Comparison of ENCODE assay signal across 8 cellular contexts in genomic region chr12:25250744-25251730, GRCh38. TPM values are rescaled to one million over a fixed set of nuclear protein-coding genes. Genes with fewer than 3 reads are reported as not detected.
DNase-seq lines count a peak whose midpoint lies in the region; ATAC-seq, FAIRE-seq and TF ChIP-seq lines count a peak whose summit lies in the region.

KRAS (minus strand) TSS chr12:25250929.

- peak; percentile 87 for FAIRE-seq in GM12891 (lab: Jason Lieb, UNC)

- no peaks in the 10 kb centered on the region for H3K9me3 ChIP-seq in cardiac muscle cell (ENCODE audit: low read depth)
- H3K9me3 ChIP-seq in parathyroid adenoma (ENCODE audit: control insufficient read depth, low read length): no peaks in the 10 kb centered on the region
- H3K9me3 ChIP-seq in tibial artery: no peaks in the 10 kb centered on the region

- intact Hi-C loops in tibial artery (cut with DNase I; ENCODE audit: low total_unique reads): loop anchor here (5.0 kb wide), 1 partner anchor 54 kb away; the partner anchor contains the start of genes DNAI7 and ETFRF1

- H3K27ac Mint-ChIP-seq in activated naive CD8-positive, alpha-beta T cell treated with anti-CD3 and anti-CD28 coated beads, Interleukin-2, amount 50 U/mL, for 24 hours: peak within 1 kb of the TSS; percentile 89

- TF ChIP-seq POLR2A in GM12891 (IDR thresholded peaks at IDR 0.05; ENCODE audit: low read depth, low read length): no peak

- H3K27me3 ChIP-seq in cardiac muscle cell (no peaks in the 10 kb centered on the region), parathyroid adenoma (ENCODE audit: control insufficient read depth, insufficient read depth, low read length) (no peaks in the 10 kb centered on the region), tibial artery (no peaks in the 10 kb centered on the region)

- peak; percentile 88 for ATAC-seq in HG02798 (IDR thresholded peaks at IDR 0.05; ENCODE audit: poor library complexity, unreplicated experiment)
- peak; percentile 83 for ATAC-seq in activated naive CD8-positive, alpha-beta T cell treated with anti-CD3 and anti-CD28 coated beads, Interleukin-2, amount 50 U/mL, for 24 hours

- no peaks in the 10 kb centered on the region for H3K36me3 ChIP-seq in cardiac muscle cell
- no peaks in the 10 kb centered on the region for H3K36me3 ChIP-seq in parathyroid adenoma (ENCODE audit: control insufficient read depth, insufficient read depth, low read length)
- H3K36me3 ChIP-seq in tibial artery: no peaks in the 10 kb centered on the region

- DNase-seq in GM12891 (ENCODE audit: insufficient read length, low spot score) (peak; percentile 72), NCI-H1417 treated with DMSO at 0.1 percent for 48 hours (lab: John Stamatoyannopoulos, UW) (peak; percentile 83), SW480 (ENCODE audit: low spot score) (peak; percentile 100), cardiac muscle cell (ENCODE audit: low read depth in 1 of 2, low spot score in 1 of 2) (peak; percentile 99), tibial artery (peak; percentile 97 to 98)
- DNase-seq in activated naive CD8-positive, alpha-beta T cell treated with anti-CD3 and anti-CD28 coated beads, Interleukin-2, amount 50 U/mL, for 24 hours: peak; percentile 91

- H3K79me2 ChIP-seq in parathyroid adenoma: peaks cover 11% of the 10 kb centered on the region

- H3K4me2 ChIP-seq in parathyroid adenoma (ENCODE audit: low read length): peak within 1 kb of the TSS; percentile 79

- H3K4me1 Mint-ChIP-seq in activated naive CD8-positive, alpha-beta T cell treated with anti-CD3 and anti-CD28 coated beads, Interleukin-2, amount 50 U/mL, for 24 hours: peaks cover 45% of the 10 kb centered on the region

- peak within 1 kb of the TSS; percentile 93 for H3K4me3 Mint-ChIP-seq in activated naive CD8-positive, alpha-beta T cell treated with anti-CD3 and anti-CD28 coated beads, Interleukin-2, amount 50 U/mL, for 24 hours

- peak within 1 kb of the TSS; percentile 91 for H2AFZ ChIP-seq in parathyroid adenoma

- H3K4me3 ChIP-seq in cardiac muscle cell (peak within 1 kb of the TSS; percentile 91), parathyroid adenoma (ENCODE audit: low read depth, low read length) (peak within 1 kb of the TSS; percentile 53), tibial artery (peak within 1 kb of the TSS; percentile 97 to 99)

- no peaks in the 10 kb centered on the region for H3K9me3 Mint-ChIP-seq in activated naive CD8-positive, alpha-beta T cell treated with anti-CD3 and anti-CD28 coated beads, Interleukin-2, amount 50 U/mL, for 24 hours

- H3K4me1 ChIP-seq in cardiac muscle cell (ENCODE audit: low read depth): peaks cover 4% of the 10 kb centered on the region
- H3K4me1 ChIP-seq in parathyroid adenoma: peaks cover 8% of the 10 kb centered on the region
- peaks cover 0 to 15% (median 11%) of the 10 kb centered on the region in 4 donors for H3K4me1 ChIP-seq in tibial artery

- H3K27ac ChIP-seq in cardiac muscle cell (peak within 1 kb of the TSS; percentile 90), parathyroid adenoma (peak within 1 kb of the TSS; percentile 78), tibial artery (peak within 1 kb of the TSS; percentile 97 to 98)

- TF ChIP-seq CTCF in cardiac muscle cell (IDR thresholded peaks at IDR 0.05; ENCODE audit: low read depth, low read length): no peak
- no peak for TF ChIP-seq CTCF in parathyroid adenoma (IDR thresholded peaks at IDR 0.05)
- TF ChIP-seq CTCF in tibial artery (IDR thresholded peaks at IDR 0.05): no peak

- peaks cover 7% of the 10 kb centered on the region for H3K36me3 Mint-ChIP-seq in activated naive CD8-positive, alpha-beta T cell treated with anti-CD3 and anti-CD28 coated beads, Interleukin-2, amount 50 U/mL, for 24 hours (ENCODE audit: low read depth)

- H3K9ac ChIP-seq in parathyroid adenoma: peak within 1 kb of the TSS; percentile 8

- no peaks in the 10 kb centered on the region for H3K27me3 Mint-ChIP-seq in activated naive CD8-positive, alpha-beta T cell treated with anti-CD3 and anti-CD28 coated beads, Interleukin-2, amount 50 U/mL, for 24 hours

TF ChIP-seq in GM12891, 5 proteins besides CTCF, POLR2A, EP300 and RAD21:
- TF ChIP-seq POLR2AphosphoS5 (IDR thresholded peaks at IDR 0.05; ENCODE audit: low read depth, low read length) (no peak), POU2F2 (IDR thresholded peaks at IDR 0.05; ENCODE audit: low read depth, low read length) (no peak), PAX5 (IDR thresholded peaks at IDR 0.05; ENCODE audit: insufficient read depth, low read length, severe bottlenecking) (no peak), SPI1 (IDR thresholded peaks at IDR 0.05; ENCODE audit: low read depth, low read length) (no peak), TAF1 (IDR thresholded peaks at IDR 0.05; ENCODE audit: low read depth, low read length) (no peak)

RNA-seq across cellular contexts. Expression of gene KRAS, which starts in this region (rescaled TPM):
- polyA plus RNA-seq in GM12891 (2012; ENCODE audit: low read depth, missing spikeins): 2.0 TPM
- 9.3 and 13.9 TPM in 2 replicates for total RNA-seq in cardiac muscle cell
- 30.4 and 46.5 TPM in 2 replicates for polyA plus RNA-seq in cardiac muscle cell

Comparison
In these comparisons a context has a peak if more than half of its experiments do, and no peak if none do; other contexts are left out.
1. Peak in every context shown above with its lines: DNase-seq, ATAC-seq, H3K4me3 ChIP-seq and H3K27ac ChIP-seq.